1 cellular context compared by ENCODE assay signal in genomic region chr19:19634516-19635312, GRCh38.
TF ChIP-seq lines count a peak whose summit lies in the region.

No MANE protein-coding gene starts in this region.

TF ChIP-seq in IMR-90, 13 proteins besides CTCF, POLR2A, EP300 and RAD21:
- no peak for TF ChIP-seq SMC3 (IDR thresholded peaks at IDR 0.05; ENCODE audit: low read depth, low read length)
- TF ChIP-seq RFX5 (IDR thresholded peaks at IDR 0.05; ENCODE audit: low read depth, low read length), result no peak
- no peak for TF ChIP-seq FOS (IDR thresholded peaks at IDR 0.05; ENCODE audit: low read depth, low read length)
- TF ChIP-seq RCOR1 (IDR thresholded peaks at IDR 0.05; ENCODE audit: insufficient replicate concordance, low read length), result no peak
- TF ChIP-seq USF2 (IDR thresholded peaks at IDR 0.05; ENCODE audit: low read depth, low read length), result no peak
- no peak for TF ChIP-seq MAZ (IDR thresholded peaks at IDR 0.05; ENCODE audit: borderline replicate concordance, low read depth, low read length)
- TF ChIP-seq CHD1 (IDR thresholded peaks at IDR 0.05; ENCODE audit: low read depth, low read length), result no peak
- no peak for TF ChIP-seq NFE2L2 (IDR thresholded peaks at IDR 0.05; ENCODE audit: low read depth, low read length)
- no peak for TF ChIP-seq BHLHE40 (IDR thresholded peaks at IDR 0.05; ENCODE audit: low read depth, low read length)
